ENCODE assay signal across 20 cellular contexts in genomic region chr11:48090174-48090573, GRCh38.
"Had no signal": no experiment of that assay in that cellular context is flagged by ENCODE, and none has a peak within 500 bp of the region (broad histone marks: within the 10 kb centered on the region; RNA-seq: fewer than 3 reads in every experiment).

No MANE protein-coding gene starts in this region.

- H3K9me3 ChIP-seq: body of pancreas had no signal

- H3K27ac Mint-ChIP-seq: activated CD8-positive, alpha-beta memory T cell treated with anti-CD3 and anti-CD28 coated beads, Interleukin-2, amount 10 ng/mL, durations not matched to agents 7 days and 5 days; activated naive CD4-positive, alpha-beta T cell treated with anti-CD3 and anti-CD28 coated beads, Interleukin-2, amount 50 U/mL, for 72 hours; nephron; type B pancreatic cell had no signal

- H3K4me3 Mint-ChIP-seq: activated CD8-positive, alpha-beta memory T cell treated with anti-CD3 and anti-CD28 coated beads, Interleukin-2, amount 10 ng/mL, durations not matched to agents 7 days and 5 days; activated T-cell treated with anti-CD3 and anti-CD28 coated beads, Interleukin-2, amount 50 U/mL, for 4 hours; central memory CD8-positive, alpha-beta T cell; nephron; type B pancreatic cell had no signal

- DNase-seq: activated CD4-positive, CD25-positive, alpha-beta regulatory T cell treated with anti-CD3 and anti-CD28 coated beads, Interleukin-2, amount 50 U/mL, for 72 hours; activated CD8-positive, alpha-beta memory T cell treated with anti-CD3 and anti-CD28 coated beads, Interleukin-2, amount 10 ng/mL, durations not matched to agents 7 days and 5 days; activated gamma-delta T cell; activated T-cell treated with anti-CD3 and anti-CD28 coated beads, Interleukin-2, amount 50 U/mL, for 4 hours; amygdala; body of pancreas; effector memory CD4-positive, alpha-beta T cell; foreskin melanocyte; occipital lobe; right cardiac atrium; stimulated activated CD4-positive, alpha-beta T cell treated with anti-CD3 and anti-CD28 coated beads, Interleukin-4, amount 100 ng/mL, for 4 hours; stimulated activated CD8-positive, alpha-beta memory T cell treated with anti-CD3 and anti-CD28 coated beads, Interleukin-4, amount 100 ng/mL, for 48 hours; stimulated activated naive CD8-positive, alpha-beta T cell treated with anti-CD3 and anti-CD28 coated beads, Interleukin-15, Interleukin-2, amounts not matched to agents 100 U/mL and 50 U/mL, for 24 hours had no signal

- H3K27ac ChIP-seq: body of pancreas, epithelial cell of prostate had no signal

- H3K9me3 Mint-ChIP-seq: activated naive CD4-positive, alpha-beta T cell treated with anti-CD3 and anti-CD28 coated beads, Interleukin-2, amount 50 U/mL, for 72 hours; activated T-cell treated with anti-CD3 and anti-CD28 coated beads, Interleukin-2, amount 50 U/mL, for 4 hours; central memory CD8-positive, alpha-beta T cell; nephron; type B pancreatic cell had no signal

- H3K4me3 ChIP-seq: body of pancreas, skin epidermis had no signal

- ATAC-seq: activated CD8-positive, alpha-beta memory T cell treated with anti-CD3 and anti-CD28 coated beads, Interleukin-2, amount 10 ng/mL, durations not matched to agents 7 days and 5 days; activated T-cell treated with anti-CD3 and anti-CD28 coated beads, Interleukin-2, amount 50 U/mL, for 4 hours; body of pancreas; right cardiac atrium; stimulated activated naive CD8-positive, alpha-beta T cell treated with anti-CD3 and anti-CD28 coated beads, Interleukin-15, Interleukin-2, amounts not matched to agents 100 U/mL and 50 U/mL, for 24 hours had no signal

- H3K36me3 Mint-ChIP-seq: type B pancreatic cell had no signal

- H3K27me3 Mint-ChIP-seq: activated CD8-positive, alpha-beta memory T cell treated with anti-CD3 and anti-CD28 coated beads, Interleukin-2, amount 10 ng/mL, durations not matched to agents 7 days and 5 days; central memory CD8-positive, alpha-beta T cell; progenitor cell of endocrine pancreas had no signal

- H3K27me3 ChIP-seq: body of pancreas had no signal
